In genomic region chr1:10861822-10862221, GRCh38 we compare ENCODE assay signal across 22 cellular contexts.
"Had no signal": no experiment of that assay in that cellular context is flagged by ENCODE, and none has a peak within 500 bp of the region (broad histone marks: within the 10 kb centered on the region; RNA-seq: fewer than 3 reads in every experiment).

No MANE protein-coding gene starts in this region.

- ATAC-seq: activated CD4-positive, alpha-beta T cell treated with anti-CD3 and anti-CD28 coated beads for 36 hours; naive thymus-derived CD8-positive, alpha-beta T cell; pancreas; T-helper 17 cell had no signal

- DNase-seq: activated B cell treated with CpG ODN at 0.5 μM for 24 hours; activated CD4-positive, alpha-beta T cell treated with anti-CD3 and anti-CD28 coated beads for 36 hours; activated CD4-positive, alpha-beta T cell treated with anti-CD3 and anti-CD28 coated beads, Interleukin-2, amount 50 U/mL, for 4 hours; activated effector memory CD4-positive, alpha-beta T cell treated with Interleukin-2 at 50 U/mL for 16 hours; activated naive CD4-positive, alpha-beta T cell treated with anti-CD3 and anti-CD28 coated beads for 36 hours; activated naive CD8-positive, alpha-beta T cell treated with anti-CD3 and anti-CD28 coated beads, Interleukin-2, amount 10 ng/mL, durations not matched to agents 7 days and 5 days; activated T-cell treated with anti-CD3 and anti-CD28 coated beads, Interleukin-2, amount 50 U/mL, for 48 hours; amniotic stem cell; cerebellar nuclear complex; islet precursor cell; naive thymus-derived CD8-positive, alpha-beta T cell; pancreas; stimulated activated CD4-positive, alpha-beta T cell treated with anti-CD3 and anti-CD28 coated beads, Interleukin-4, amount 100 ng/mL, for 24 hours; stimulated activated naive CD4-positive, alpha-beta T cell treated with Interleukin-2 at 50 U/mL for 16 hours; SW 1271; T-helper 17 cell had no signal

- H3K27me3 ChIP-seq: pancreas had no signal

- H3K36me3 ChIP-seq: esophagus muscularis mucosa, neutrophil, pancreas, thoracic aorta, upper lobe of left lung had no signal

- H3K4me3 ChIP-seq: coronary artery, esophagus muscularis mucosa, lung, pancreas, thoracic aorta, upper lobe of left lung had no signal

- H3K4me1 ChIP-seq: pancreas had no signal

- H3K9me3 ChIP-seq: esophagus muscularis mucosa, neutrophil, pancreas, thoracic aorta, upper lobe of left lung had no signal

- H3K27ac ChIP-seq: coronary artery, esophagus muscularis mucosa, neutrophil, pancreas, thoracic aorta, upper lobe of left lung had no signal
